Comparison of ENCODE assay signal across 1 cellular context in genomic region chr16:3611145-3611977, GRCh38.
A peak's percentile ranks its signal among the peaks of the same experiment; 100 is the strongest.
TF ChIP-seq lines count a peak whose summit lies in the region.

SLX4 (minus strand) TSS chr16:3611606; CDS start chr16:3608964, 2,642 bp downstream.

TF ChIP-seq in HepG2, 621 proteins besides CTCF, POLR2A, EP300 and RAD21 (continued from another document and continues in another):
- TF ChIP-seq ZNF512B (CRISPR knock-in tag; IDR thresholded peaks at IDR 0.05; ENCODE audit: borderline replicate concordance) (no peak), FOXA1 (IDR thresholded peaks at IDR 0.05) (no peak), FOXA1 (CRISPR knock-in tag; IDR thresholded peaks at IDR 0.05) (no peak), ZBTB42 (CRISPR knock-in tag; IDR thresholded peaks at IDR 0.05) (no peak), ZC3H13 (CRISPR knock-in tag; IDR thresholded peaks at IDR 0.05) (no peak), RNF2 (conservative IDR thresholded peaks at IDR 0.05; ENCODE audit: low read depth) (no peak), ZNF564 (CRISPR knock-in tag; IDR thresholded peaks at IDR 0.05) (no peak), EEA1 (CRISPR knock-in tag; IDR thresholded peaks at IDR 0.05; ENCODE audit: borderline replicate concordance) (no peak), ZFY (CRISPR knock-in tag; IDR thresholded peaks at IDR 0.05) (peak; percentile 68), MAFG (CRISPR knock-in tag; IDR thresholded peaks at IDR 0.05) (no peak), BRD4 (CRISPR knock-in tag; IDR thresholded peaks at IDR 0.05) (no peak), ZNF143 (CRISPR knock-in tag; IDR thresholded peaks at IDR 0.05) (no peak), CEBPG (CRISPR knock-in tag; IDR thresholded peaks at IDR 0.05) (no peak), FOXM1 (CRISPR knock-in tag; IDR thresholded peaks at IDR 0.05) (no peak), ZNF24 (IDR thresholded peaks at IDR 0.05) (no peak), ZNF775 (CRISPR knock-in tag; IDR thresholded peaks at IDR 0.05; ENCODE audit: borderline replicate concordance) (no peak), ZNF724P (CRISPR knock-in tag; IDR thresholded peaks at IDR 0.05; ENCODE audit: borderline replicate concordance) (peak; percentile 16; the same call in 1 of the 2 replicates), KDM1A (CRISPR knock-in tag; IDR thresholded peaks at IDR 0.05) (no peak), ZFP1 (CRISPR knock-in tag; IDR thresholded peaks at IDR 0.05) (no peak), ZZZ3 (CRISPR knock-in tag; IDR thresholded peaks at IDR 0.05; ENCODE audit: borderline replicate concordance) (no peak), CENPBD1 (CRISPR knock-in tag; IDR thresholded peaks at IDR 0.05; ENCODE audit: borderline replicate concordance, low read depth) (no peak), NCOA5 (CRISPR knock-in tag; IDR thresholded peaks at IDR 0.05) (no peak), ZNF605 (CRISPR knock-in tag; IDR thresholded peaks at IDR 0.05) (peak; percentile 28; the same call in 1 of the 2 replicates), ZNF274 (CRISPR knock-in tag; IDR thresholded peaks at IDR 0.05) (no peak; the same call in 1 of the 2 replicates), TBL1XR1 (IDR thresholded peaks at IDR 0.05; ENCODE audit: borderline replicate concordance, low read length, partially characterized antibody) (no peak), FOXK2 (IDR thresholded peaks at IDR 0.05) (no peak), ZNF121 (CRISPR knock-in tag; IDR thresholded peaks at IDR 0.05) (no peak), SRSF9 (IDR thresholded peaks at IDR 0.05; ENCODE audit: borderline replicate concordance, insufficient read depth, low read depth, low read length, poor library complexity, severe bottlenecking) (no peak), ZNF761 (CRISPR knock-in tag; conservative IDR thresholded peaks at IDR 0.05) (no peak), DMAP1 (CRISPR knock-in tag; IDR thresholded peaks at IDR 0.05) (no peak), RAD51 (IDR thresholded peaks at IDR 0.05; ENCODE audit: borderline replicate concordance) (no peak), NFE2L1 (CRISPR knock-in tag; IDR thresholded peaks at IDR 0.05; ENCODE audit: borderline replicate concordance) (no peak), BCL6 (CRISPR knock-in tag; IDR thresholded peaks at IDR 0.05) (no peak), ZNF616 (CRISPR knock-in tag; IDR thresholded peaks at IDR 0.05; ENCODE audit: low read depth) (no peak), ZKSCAN8 (CRISPR knock-in tag; IDR thresholded peaks at IDR 0.05; ENCODE audit: borderline replicate concordance) (no peak), ZNF773 (CRISPR knock-in tag; IDR thresholded peaks at IDR 0.05; ENCODE audit: borderline replicate concordance) (no peak; the same call in 1 of the 2 replicates), ZNF292 (CRISPR knock-in tag; IDR thresholded peaks at IDR 0.05; ENCODE audit: borderline replicate concordance, low read depth) (no peak; the same call in 1 of the 2 replicates), DRAP1 (CRISPR knock-in tag; IDR thresholded peaks at IDR 0.05) (peak; percentile 39; the same call in 1 of the 2 replicates), TEAD2 (CRISPR knock-in tag; IDR thresholded peaks at IDR 0.05) (no peak), SMAD1 (CRISPR knock-in tag; IDR thresholded peaks at IDR 0.05; ENCODE audit: borderline replicate concordance, low read depth) (peak; percentile 75; the same call in 1 of the 2 replicates), NFAT5 (CRISPR knock-in tag; IDR thresholded peaks at IDR 0.05) (no peak)
- TF ChIP-seq, protein P1, sequence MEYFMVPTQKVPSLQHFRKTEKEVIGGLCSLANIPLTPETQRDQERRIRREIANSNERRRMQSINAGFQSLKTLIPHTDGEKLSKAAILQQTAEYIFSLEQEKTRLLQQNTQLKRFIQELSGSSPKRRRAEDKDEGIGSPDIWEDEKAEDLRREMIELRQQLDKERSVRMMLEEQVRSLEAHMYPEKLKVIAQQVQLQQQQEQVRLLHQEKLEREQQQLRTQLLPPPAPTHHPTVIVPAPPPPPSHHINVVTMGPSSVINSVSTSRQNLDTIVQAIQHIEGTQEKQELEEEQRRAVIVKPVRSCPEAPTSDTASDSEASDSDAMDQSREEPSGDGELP (IDR thresholded peaks at IDR 0.05; ENCODE audit: borderline replicate concordance, low read depth): peak; percentile 9; the same call in 1 of the 2 replicates
- TF ChIP-seq, protein P2, sequence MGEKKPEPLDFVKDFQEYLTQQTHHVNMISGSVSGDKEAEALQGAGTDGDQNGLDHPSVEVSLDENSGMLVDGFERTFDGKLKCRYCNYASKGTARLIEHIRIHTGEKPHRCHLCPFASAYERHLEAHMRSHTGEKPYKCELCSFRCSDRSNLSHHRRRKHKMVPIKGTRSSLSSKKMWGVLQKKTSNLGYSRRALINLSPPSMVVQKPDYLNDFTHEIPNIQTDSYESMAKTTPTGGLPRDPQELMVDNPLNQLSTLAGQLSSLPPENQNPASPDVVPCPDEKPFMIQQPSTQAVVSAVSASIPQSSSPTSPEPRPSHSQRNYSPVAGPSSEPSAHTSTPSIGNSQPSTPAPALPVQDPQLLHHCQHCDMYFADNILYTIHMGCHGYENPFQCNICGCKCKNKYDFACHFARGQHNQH (CRISPR knock-in tag; IDR thresholded peaks at IDR 0.05): no peak
- TF ChIP-seq, protein P3, sequence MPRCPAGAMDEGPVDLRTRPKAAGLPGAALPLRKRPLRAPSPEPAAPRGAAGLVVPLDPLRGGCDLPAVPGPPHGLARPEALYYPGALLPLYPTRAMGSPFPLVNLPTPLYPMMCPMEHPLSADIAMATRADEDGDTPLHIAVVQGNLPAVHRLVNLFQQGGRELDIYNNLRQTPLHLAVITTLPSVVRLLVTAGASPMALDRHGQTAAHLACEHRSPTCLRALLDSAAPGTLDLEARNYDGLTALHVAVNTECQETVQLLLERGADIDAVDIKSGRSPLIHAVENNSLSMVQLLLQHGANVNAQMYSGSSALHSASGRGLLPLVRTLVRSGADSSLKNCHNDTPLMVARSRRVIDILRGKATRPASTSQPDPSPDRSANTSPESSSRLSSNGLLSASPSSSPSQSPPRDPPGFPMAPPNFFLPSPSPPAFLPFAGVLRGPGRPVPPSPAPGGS (CRISPR knock-in tag; IDR thresholded peaks at IDR 0.05): no peak
- TF ChIP-seq, protein P4, sequence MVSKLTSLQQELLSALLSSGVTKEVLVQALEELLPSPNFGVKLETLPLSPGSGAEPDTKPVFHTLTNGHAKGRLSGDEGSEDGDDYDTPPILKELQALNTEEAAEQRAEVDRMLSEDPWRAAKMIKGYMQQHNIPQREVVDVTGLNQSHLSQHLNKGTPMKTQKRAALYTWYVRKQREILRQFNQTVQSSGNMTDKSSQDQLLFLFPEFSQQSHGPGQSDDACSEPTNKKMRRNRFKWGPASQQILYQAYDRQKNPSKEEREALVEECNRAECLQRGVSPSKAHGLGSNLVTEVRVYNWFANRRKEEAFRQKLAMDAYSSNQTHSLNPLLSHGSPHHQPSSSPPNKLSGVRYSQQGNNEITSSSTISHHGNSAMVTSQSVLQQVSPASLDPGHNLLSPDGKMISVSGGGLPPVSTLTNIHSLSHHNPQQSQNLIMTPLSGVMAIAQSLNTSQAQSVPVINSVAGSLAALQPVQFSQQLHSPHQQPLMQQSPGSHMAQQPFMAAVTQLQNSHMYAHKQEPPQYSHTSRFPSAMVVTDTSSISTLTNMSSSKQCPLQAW (CRISPR knock-in tag; IDR thresholded peaks at IDR 0.05): peak; percentile 29; the same call in 1 of the 2 replicates
- TF ChIP-seq, protein P5, sequence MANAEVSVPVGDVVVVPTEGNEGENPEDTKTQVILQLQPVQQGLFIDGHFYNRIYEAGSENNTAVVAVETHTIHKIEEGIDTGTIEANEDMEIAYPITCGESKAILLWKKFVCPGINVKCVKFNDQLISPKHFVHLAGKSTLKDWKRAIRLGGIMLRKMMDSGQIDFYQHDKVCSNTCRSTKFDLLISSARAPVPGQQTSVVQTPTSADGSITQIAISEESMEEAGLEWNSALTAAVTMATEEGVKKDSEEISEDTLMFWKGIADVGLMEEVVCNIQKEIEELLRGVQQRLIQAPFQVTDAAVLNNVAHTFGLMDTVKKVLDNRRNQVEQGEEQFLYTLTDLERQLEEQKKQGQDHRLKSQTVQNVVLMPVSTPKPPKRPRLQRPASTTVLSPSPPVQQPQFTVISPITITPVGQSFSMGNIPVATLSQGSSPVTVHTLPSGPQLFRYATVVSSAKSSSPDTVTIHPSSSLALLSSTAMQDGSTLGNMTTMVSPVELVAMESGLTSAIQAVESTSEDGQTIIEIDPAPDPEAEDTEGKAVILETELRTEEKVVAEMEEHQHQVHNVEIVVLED (CRISPR knock-in tag; IDR thresholded peaks at IDR 0.05; ENCODE audit: borderline replicate concordance): no peak; the same call in 1 of the 2 replicates
- TF ChIP-seq, protein P6, sequence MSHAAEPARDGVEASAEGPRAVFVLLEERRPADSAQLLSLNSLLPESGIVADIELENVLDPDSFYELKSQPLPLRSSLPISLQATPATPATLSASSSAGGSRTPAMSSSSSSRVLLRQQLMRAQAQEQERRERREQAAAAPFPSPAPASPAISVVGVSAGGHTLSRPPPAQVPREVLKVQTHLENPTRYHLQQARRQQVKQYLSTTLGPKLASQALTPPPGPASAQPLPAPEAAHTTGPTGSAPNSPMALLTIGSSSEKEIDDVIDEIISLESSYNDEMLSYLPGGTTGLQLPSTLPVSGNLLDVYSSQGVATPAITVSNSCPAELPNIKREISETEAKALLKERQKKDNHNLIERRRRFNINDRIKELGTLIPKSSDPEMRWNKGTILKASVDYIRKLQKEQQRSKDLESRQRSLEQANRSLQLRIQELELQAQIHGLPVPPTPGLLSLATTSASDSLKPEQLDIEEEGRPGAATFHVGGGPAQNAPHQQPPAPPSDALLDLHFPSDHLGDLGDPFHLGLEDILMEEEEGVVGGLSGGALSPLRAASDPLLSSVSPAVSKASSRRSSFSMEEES (CRISPR knock-in tag; IDR thresholded peaks at IDR 0.05): no peak; the same call in 1 of the 2 replicates
